In genomic region chr1:41804176-41804575, GRCh38 we compare ENCODE assay signal across 10 cellular contexts.
A peak's percentile ranks its signal among the peaks of the same experiment; 100 is the strongest.
DNase-seq lines count a peak whose midpoint lies in the region; ATAC-seq, FAIRE-seq and TF ChIP-seq lines count a peak whose summit lies in the region.
"Had no signal": no experiment of that assay in that cellular context is flagged by ENCODE, and none has a peak within 500 bp of the region (broad histone marks: within the 10 kb centered on the region; RNA-seq: fewer than 3 reads in every experiment).

No MANE protein-coding gene starts in this region.

- H3K36me3 Mint-ChIP-seq in CD4-positive, CD25-positive, alpha-beta regulatory T cell = peaks cover 9% of the 10 kb centered on the region
- H3K36me3 Mint-ChIP-seq in activated B cell treated with CpG ODN at 0.5 μM for 24 hours (ENCODE audit: low read depth) = no peaks in the 10 kb centered on the region

- peak overlapping the region; percentile 10 for H3K4me3 ChIP-seq in CD4-positive, CD25-positive, alpha-beta regulatory T cell (ENCODE audit: low read depth, low read length)
- H3K4me3 ChIP-seq: SJCRH30 had no signal

- no peak for TF ChIP-seq CTCF in activated B cell treated with CpG ODN at 0.5 μM for 24 hours (IDR thresholded peaks at IDR 0.05)

- CTCF ChIA-PET in activated B cell treated with CpG ODN at 0.5 μM for 24 hours (lab: Charles Lee) = interaction anchor here (1.1 to 1.9 kb wide), 3 partner anchors 77 to 230 kb away, joined by 3 to 8 read pairs (median 6); no protein-coding TSS in a partner anchor

- intact Hi-C loops in activated B cell treated with CpG ODN at 0.5 μM for 24 hours (cut with micrococcal nuclease) = no loop called here

- no peaks in the 10 kb centered on the region for H3K27me3 Mint-ChIP-seq in CD4-positive, CD25-positive, alpha-beta regulatory T cell
- H3K27me3 Mint-ChIP-seq in activated B cell treated with CpG ODN at 0.5 μM for 24 hours = no peaks in the 10 kb centered on the region

- no peak overlapping the region for H3K27ac ChIP-seq in CD4-positive, CD25-positive, alpha-beta regulatory T cell (ENCODE audit: insufficient read depth, low read length, poor library complexity, severe bottlenecking)
- H3K27ac ChIP-seq: SJCRH30 had no signal

- H3K9me3 Mint-ChIP-seq in CD4-positive, CD25-positive, alpha-beta regulatory T cell = no peaks in the 10 kb centered on the region
- H3K9me3 Mint-ChIP-seq in activated B cell treated with CpG ODN at 0.5 μM for 24 hours = no peaks in the 10 kb centered on the region

- TF ChIP-seq POLR2A in GM12891 (IDR thresholded peaks at IDR 0.05; ENCODE audit: low read depth, low read length) = no peak
- TF ChIP-seq POLR2A in GM12892 (IDR thresholded peaks at IDR 0.05; ENCODE audit: low read depth, low read length) = no peak

- FAIRE-seq in GM12891 (lab: Jason Lieb, UNC) (peak; percentile 79), GM12892 (lab: Jason Lieb, UNC) (no peak)

- POLR2A ChIA-PET in activated B cell treated with CpG ODN at 0.5 μM for 24 hours (lab: Charles Lee) = interaction anchor here (1.1 to 1.2 kb wide), 2 partner anchors 54 to 131 kb away, joined by 3 to 4 read pairs; no protein-coding TSS in a partner anchor

- no peaks in the 10 kb centered on the region for H3K27me3 ChIP-seq in CD4-positive, CD25-positive, alpha-beta regulatory T cell (ENCODE audit: control insufficient read depth, insufficient read depth, low read length)
- H3K27me3 ChIP-seq: SJCRH30 had no signal

- peak in 1 of 3 donors; percentile 62 for DNase-seq in CD4-positive, CD25-positive, alpha-beta regulatory T cell
- DNase-seq in GM12891 (ENCODE audit: insufficient read length, low spot score) = no peak
- no peak for DNase-seq in activated B cell treated with CpG ODN at 0.5 μM for 24 hours
- peak; percentile 59 for DNase-seq in cerebellum (ENCODE audit: low spot score)
- DNase-seq in NCI-H226 = no peak
- no peak for DNase-seq in GM12892 (ENCODE audit: insufficient read length)
- DNase-seq in HuH-7.5 (ENCODE audit: low spot score) = no peak
- DNase-seq: COR-L47, SJCRH30 had no signal

- H3K36me3 ChIP-seq in CD4-positive, CD25-positive, alpha-beta regulatory T cell (ENCODE audit: control insufficient read depth, insufficient read depth, low read length) = no peaks in the 10 kb centered on the region
- H3K36me3 ChIP-seq: SJCRH30 had no signal

- ATAC-seq in CD4-positive, CD25-positive, alpha-beta regulatory T cell (ENCODE audit: low read depth in 2 of 2) = no peak
- no peak for ATAC-seq in activated B cell treated with CpG ODN at 0.5 μM for 24 hours (ENCODE audit: low read depth)
- ATAC-seq in GM19023 (IDR thresholded peaks at IDR 0.05; ENCODE audit: unreplicated experiment) = no peak

- peaks cover 80% of the 10 kb centered on the region for H3K4me1 ChIP-seq in CD4-positive, CD25-positive, alpha-beta regulatory T cell (ENCODE audit: control insufficient read depth, insufficient read depth, low read length, poor library complexity, severe bottlenecking)
- H3K4me1 ChIP-seq: SJCRH30 had no signal

- H3K27ac Mint-ChIP-seq in CD4-positive, CD25-positive, alpha-beta regulatory T cell = peak overlapping the region in 2 of 3 donors; percentile 87 to 96
- H3K27ac Mint-ChIP-seq in activated B cell treated with CpG ODN at 0.5 μM for 24 hours = peak overlapping the region; percentile 60

- H3K9me3 ChIP-seq in CD4-positive, CD25-positive, alpha-beta regulatory T cell (ENCODE audit: control insufficient read depth in 2 of 2, low read length in 2 of 2) = no peaks in the 10 kb centered on the region
- H3K9me3 ChIP-seq: SJCRH30 had no signal

- peak overlapping the region in 3 of 4 donors; percentile 19 to 80 (median 67) for H3K4me3 Mint-ChIP-seq in CD4-positive, CD25-positive, alpha-beta regulatory T cell
- H3K4me3 Mint-ChIP-seq in activated B cell treated with CpG ODN at 0.5 μM for 24 hours = peak overlapping the region; percentile 40

- peaks cover 19 to 95% (median 62%) of the 10 kb centered on the region in 4 donors for H3K4me1 Mint-ChIP-seq in CD4-positive, CD25-positive, alpha-beta regulatory T cell
- H3K4me1 Mint-ChIP-seq in activated B cell treated with CpG ODN at 0.5 μM for 24 hours = peaks cover 82% of the 10 kb centered on the region

TF ChIP-seq in GM12891, 5 proteins besides CTCF, POLR2A, EP300 and RAD21:
- no peak for TF ChIP-seq POU2F2 (IDR thresholded peaks at IDR 0.05; ENCODE audit: low read depth, low read length)
- no peak for TF ChIP-seq PAX5 (IDR thresholded peaks at IDR 0.05; ENCODE audit: insufficient read depth, low read length, severe bottlenecking)
- no peak for TF ChIP-seq TAF1 (IDR thresholded peaks at IDR 0.05; ENCODE audit: low read depth, low read length)
- no peak for TF ChIP-seq SPI1 (IDR thresholded peaks at IDR 0.05; ENCODE audit: low read depth, low read length)
- TF ChIP-seq POLR2AphosphoS5 (IDR thresholded peaks at IDR 0.05; ENCODE audit: low read depth, low read length) = no peak
TF ChIP-seq in GM12891: peak in this region for 0.
